In genomic region chr12:26283046-26283445, GRCh38 we compare ENCODE assay signal across 21 cellular contexts.
"Had no signal": no experiment of that assay in that cellular context is flagged by ENCODE, and none has a peak within 500 bp of the region (broad histone marks: within the 10 kb centered on the region; RNA-seq: fewer than 3 reads in every experiment).

No MANE protein-coding gene starts in this region.

- H3K9me3 ChIP-seq: mucosa of descending colon, neutrophil, psoas muscle, testis, tibial nerve, upper lobe of right lung, vagina had no signal

- FAIRE-seq: kidney had no signal

- H3K4me3 ChIP-seq: lung, mucosa of descending colon, psoas muscle, spleen, testis, tibial nerve, upper lobe of right lung, vagina had no signal

- H3K27ac ChIP-seq: foreskin keratinocyte, neutrophil, psoas muscle, spleen, testis, tibial nerve, upper lobe of right lung, vagina had no signal

- DNase-seq: foreskin keratinocyte; kidney; left colon; left ventricle myocardium superior; mucosa of descending colon; naive thymus-derived CD8-positive, alpha-beta T cell; psoas muscle; retina; spleen; stimulated activated CD4-positive, alpha-beta T cell treated with anti-CD3 and anti-CD28 coated beads, Interleukin-15, amount 100 ng/mL, for 24 hours; stimulated activated CD4-positive, alpha-beta T cell treated with anti-CD3 and anti-CD28 coated beads, Interleukin-1b, Interleukin-23, amount 100 ng/mL, for 48 hours; stimulated activated CD4-positive, alpha-beta T cell treated with anti-CD3 and anti-CD28 coated beads, Interleukin-4, amount 100 ng/mL, for 24 hours; stimulated activated naive CD8-positive, alpha-beta T cell treated with anti-CD3 and anti-CD28 coated beads, Interleukin-15, amount 100 ng/mL, for 72 hours; testis; upper lobe of right lung had no signal

- H3K27me3 ChIP-seq: foreskin keratinocyte, neutrophil, spleen, testis, tibial nerve, upper lobe of right lung, vagina had no signal

- ATAC-seq: foreskin keratinocyte; left colon; left ventricle myocardium superior; mucosa of descending colon; naive thymus-derived CD8-positive, alpha-beta T cell; psoas muscle; sciatic nerve; stimulated activated memory B cell treated with anti-CD40 and anti-IgM and Interleukin-4, amounts not matched to agents 10 μg/mL and 1 μg/mL and 100 μg/mL, for 72 hours; upper lobe of right lung had no signal

- H3K36me3 ChIP-seq: neutrophil, spleen, tibial nerve, upper lobe of right lung, vagina had no signal
